In genomic region chr13:46605089-46605488, GRCh38 we compare ENCODE assay signal across 1 cellular context.
TF ChIP-seq lines count a peak whose summit lies in the region.

No MANE protein-coding gene starts in this region.

TF ChIP-seq in HCT116, 20 proteins besides CTCF, POLR2A, EP300 and RAD21 (continued from another document):
- TF ChIP-seq, protein P1, sequence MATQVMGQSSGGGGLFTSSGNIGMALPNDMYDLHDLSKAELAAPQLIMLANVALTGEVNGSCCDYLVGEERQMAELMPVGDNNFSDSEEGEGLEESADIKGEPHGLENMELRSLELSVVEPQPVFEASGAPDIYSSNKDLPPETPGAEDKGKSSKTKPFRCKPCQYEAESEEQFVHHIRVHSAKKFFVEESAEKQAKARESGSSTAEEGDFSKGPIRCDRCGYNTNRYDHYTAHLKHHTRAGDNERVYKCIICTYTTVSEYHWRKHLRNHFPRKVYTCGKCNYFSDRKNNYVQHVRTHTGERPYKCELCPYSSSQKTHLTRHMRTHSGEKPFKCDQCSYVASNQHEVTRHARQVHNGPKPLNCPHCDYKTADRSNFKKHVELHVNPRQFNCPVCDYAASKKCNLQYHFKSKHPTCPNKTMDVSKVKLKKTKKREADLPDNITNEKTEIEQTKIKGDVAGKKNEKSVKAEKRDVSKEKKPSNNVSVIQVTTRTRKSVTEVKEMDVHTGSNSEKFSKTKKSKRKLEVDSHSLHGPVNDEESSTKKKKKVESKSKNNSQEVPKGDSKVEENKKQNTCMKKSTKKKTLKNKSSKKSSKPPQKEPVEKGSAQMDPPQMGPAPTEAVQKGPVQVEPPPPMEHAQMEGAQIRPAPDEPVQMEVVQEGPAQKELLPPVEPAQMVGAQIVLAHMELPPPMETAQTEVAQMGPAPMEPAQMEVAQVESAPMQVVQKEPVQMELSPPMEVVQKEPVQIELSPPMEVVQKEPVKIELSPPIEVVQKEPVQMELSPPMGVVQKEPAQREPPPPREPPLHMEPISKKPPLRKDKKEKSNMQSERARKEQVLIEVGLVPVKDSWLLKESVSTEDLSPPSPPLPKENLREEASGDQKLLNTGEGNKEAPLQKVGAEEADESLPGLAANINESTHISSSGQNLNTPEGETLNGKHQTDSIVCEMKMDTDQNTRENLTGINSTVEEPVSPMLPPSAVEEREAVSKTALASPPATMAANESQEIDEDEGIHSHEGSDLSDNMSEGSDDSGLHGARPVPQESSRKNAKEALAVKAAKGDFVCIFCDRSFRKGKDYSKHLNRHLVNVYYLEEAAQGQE (IDR thresholded peaks at IDR 0.05; ENCODE audit: low read depth), result no peak
- TF ChIP-seq, protein P2, sequence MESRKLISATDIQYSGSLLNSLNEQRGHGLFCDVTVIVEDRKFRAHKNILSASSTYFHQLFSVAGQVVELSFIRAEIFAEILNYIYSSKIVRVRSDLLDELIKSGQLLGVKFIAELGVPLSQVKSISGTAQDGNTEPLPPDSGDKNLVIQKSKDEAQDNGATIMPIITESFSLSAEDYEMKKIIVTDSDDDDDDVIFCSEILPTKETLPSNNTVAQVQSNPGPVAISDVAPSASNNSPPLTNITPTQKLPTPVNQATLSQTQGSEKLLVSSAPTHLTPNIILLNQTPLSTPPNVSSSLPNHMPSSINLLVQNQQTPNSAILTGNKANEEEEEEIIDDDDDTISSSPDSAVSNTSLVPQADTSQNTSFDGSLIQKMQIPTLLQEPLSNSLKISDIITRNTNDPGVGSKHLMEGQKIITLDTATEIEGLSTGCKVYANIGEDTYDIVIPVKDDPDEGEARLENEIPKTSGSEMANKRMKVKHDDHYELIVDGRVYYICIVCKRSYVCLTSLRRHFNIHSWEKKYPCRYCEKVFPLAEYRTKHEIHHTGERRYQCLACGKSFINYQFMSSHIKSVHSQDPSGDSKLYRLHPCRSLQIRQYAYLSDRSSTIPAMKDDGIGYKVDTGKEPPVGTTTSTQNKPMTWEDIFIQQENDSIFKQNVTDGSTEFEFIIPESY (IDR thresholded peaks at IDR 0.05; ENCODE audit: extremely low read depth, insufficient replicate concordance, low read length), result no peak
- TF ChIP-seq SIN3A (IDR thresholded peaks at IDR 0.05; ENCODE audit: low read depth), result no peak
- no peak for TF ChIP-seq SRF (IDR thresholded peaks at IDR 0.05; ENCODE audit: low read depth)
- no peak for TF ChIP-seq TCF7L2 (IDR thresholded peaks at IDR 0.05; ENCODE audit: borderline replicate concordance, extremely low read depth, insufficient read depth, insufficient read length)
- TF ChIP-seq ATF3 (IDR thresholded peaks at IDR 0.05), result no peak
